29 cellular contexts compared by ENCODE assay signal in the genomic region with DNA sequence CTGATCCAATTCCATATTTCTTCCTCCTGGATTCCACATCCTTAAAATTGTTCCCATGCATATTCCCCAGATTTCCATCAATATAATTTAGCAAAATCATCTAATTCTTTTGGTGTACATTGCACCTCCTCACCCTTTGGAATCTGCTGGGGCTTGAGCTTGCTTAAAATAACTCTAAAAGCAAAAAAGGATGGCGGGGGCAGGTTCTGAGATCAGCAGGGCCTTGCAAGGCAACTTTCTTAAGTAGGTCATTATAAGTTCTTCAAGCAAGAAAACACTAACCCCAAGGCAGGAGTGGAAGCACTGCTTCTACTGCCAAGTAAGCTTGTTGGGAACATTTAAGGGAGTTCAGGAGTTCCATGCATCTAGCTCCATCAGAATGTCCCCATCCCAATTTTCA.
DNase-seq lines count a peak whose midpoint lies in the region; ATAC-seq and TF ChIP-seq lines count a peak whose summit lies in the region.
"Had no signal": no experiment of that assay in that cellular context is flagged by ENCODE, and none has a peak within 500 bp of the region (broad histone marks: within the 10 kb centered on the region; RNA-seq: fewer than 3 reads in every experiment).

No MANE protein-coding gene starts in this region.

- H3K4me3 ChIP-seq in thyroid gland (replicated peaks in 1 of 3) = no peak overlapping the region
- H3K4me3 ChIP-seq: A549; BLaER1; BLaER1 treated with 17β-estradiol and CSF1 and Interleukin-3, amounts not matched to agents 10 nM and 100 nM had no signal

- H3K36me3 ChIP-seq in thyroid gland = no peaks in the 10 kb centered on the region
- H3K36me3 ChIP-seq: BE2C; BLaER1; BLaER1 treated with 17β-estradiol and CSF1 and Interleukin-3, amounts not matched to agents 10 nM and 100 nM had no signal

- ATAC-seq in HG03571 (IDR thresholded peaks at IDR 0.05; ENCODE audit: unreplicated experiment) = no peak
- ATAC-seq: A549; CD8-positive, alpha-beta T cell had no signal

- 52 to 61% methylated on average over 1 of the region's 1 CpG for WGBS in thyroid gland, 2 donors

- no peak for TF ChIP-seq POLR2A in thyroid gland (IDR thresholded peaks at IDR 0.05)

- H3K4me1 ChIP-seq in thyroid gland = peaks cover 0 to 8% of the 10 kb centered on the region in 2 donors
- H3K4me1 ChIP-seq: A549; BE2C; BLaER1; BLaER1 treated with 17β-estradiol and CSF1 and Interleukin-3, amounts not matched to agents 10 nM and 100 nM; Caco-2 had no signal

- H3K27ac ChIP-seq in thyroid gland = no peak overlapping the region
- H3K27ac ChIP-seq: 22Rv1; A549; BLaER1; BLaER1 treated with 17β-estradiol and CSF1 and Interleukin-3, amounts not matched to agents 10 nM and 100 nM; C4-2B had no signal

- DNase-seq in putamen (ENCODE audit: low spot score) (peak; percentile 74), thyroid gland (peak; percentile 10 to 18), NCI-H2227 (lab: John Stamatoyannopoulos, UW; ENCODE audit: unreplicated experiment) (no peak)
- DNase-seq: 8988T; ACHN; AML-193; BE2C; C1 segment of cervical spinal cord; Caco-2; Calu3; CD4-positive, alpha-beta memory T cell; CD4-positive, alpha-beta T cell; CD4-positive, CD25-positive, alpha-beta regulatory T cell; CD8-positive, alpha-beta memory T cell; CD8-positive, alpha-beta T cell; COR-L47; DMS 273 treated with DMSO at 0.1 percent for 48 hours; DMS153; DMS53; DMS79; DMS79 treated with DMSO at 0.1 percent for 48 hours; DND-41; EL had no signal

- intact Hi-C loops in thyroid gland (cut with DNase I) = no loop called here

- no peak for TF ChIP-seq CTCF in thyroid gland (IDR thresholded peaks at IDR 0.05)

- no peaks in the 10 kb centered on the region for H3K27me3 ChIP-seq in thyroid gland
- H3K27me3 ChIP-seq: BE2C; BLaER1; BLaER1 treated with 17β-estradiol and CSF1 and Interleukin-3, amounts not matched to agents 10 nM and 100 nM had no signal

- H3K9me3 ChIP-seq in thyroid gland = no peaks in the 10 kb centered on the region
- H3K9me3 ChIP-seq: A549, BE2C, Caco-2 had no signal
